9 cellular contexts compared by ENCODE assay signal in genomic region chr7:154832557-154833138, GRCh38.
A peak's percentile ranks its signal among the peaks of the same experiment; 100 is the strongest.
DNase-seq lines count a peak whose midpoint lies in the region; ATAC-seq and TF ChIP-seq lines count a peak whose summit lies in the region.
"Had no signal": no experiment of that assay in that cellular context is flagged by ENCODE, and none has a peak within 500 bp of the region (broad histone marks: within the 10 kb centered on the region; RNA-seq: fewer than 3 reads in every experiment).

No MANE protein-coding gene starts in this region.

- TF ChIP-seq EP300 in stomach (IDR thresholded peaks at IDR 0.05) = no peak

- ATAC-seq in stimulated activated naive CD8-positive, alpha-beta T cell treated with anti-CD3 and anti-CD28 coated beads, Interleukin-15, amount 100 ng/mL, for 72 hours = no peak
- ATAC-seq in Right ventricle myocardium inferior (no peak), GM21717 (IDR thresholded peaks at IDR 0.05; ENCODE audit: unreplicated experiment) (no peak)

- peaks cover 13% of the 10 kb centered on the region for H3K27me3 Mint-ChIP-seq in stimulated activated naive CD8-positive, alpha-beta T cell treated with anti-CD3 and anti-CD28 coated beads, Interleukin-15, amount 100 ng/mL, for 72 hours

- no peaks in the 10 kb centered on the region for H3K9me3 ChIP-seq in stomach

- peak overlapping the region in 8 of 59 donors; percentile 28 to 68 (median 52) for H3K27ac ChIP-seq in dorsolateral prefrontal cortex
- no peak overlapping the region for H3K27ac ChIP-seq in stomach

- no peak overlapping the region for H3K27ac Mint-ChIP-seq in stimulated activated naive CD8-positive, alpha-beta T cell treated with anti-CD3 and anti-CD28 coated beads, Interleukin-15, amount 100 ng/mL, for 72 hours

- DNase-seq in SIG-M5 treated with dmso at 0.1 percent for 504 hours (lab: John Stamatoyannopoulos, UW; ENCODE audit: unreplicated experiment) (peak; percentile 36), SIG-M5 (lab: John Stamatoyannopoulos, UW) (no peak), NB4 (ENCODE audit: low read depth) (peak; percentile 65), dorsolateral prefrontal cortex (peak in 5 of 10 donors; percentile 51 to 70 (median 62)), stomach (peak; percentile 49), Right ventricle myocardium inferior (ENCODE audit: missing footprints) (no peak)
- DNase-seq in stimulated activated naive CD8-positive, alpha-beta T cell treated with anti-CD3 and anti-CD28 coated beads, Interleukin-15, amount 100 ng/mL, for 72 hours = no peak
- DNase-seq: effector CD4-positive, alpha-beta T cell had no signal

- peak; percentile 47 for TF ChIP-seq CTCF in NB4 (IDR thresholded peaks at IDR 0.05; ENCODE audit: low read depth, low read length)
- TF ChIP-seq CTCF in dorsolateral prefrontal cortex (IDR thresholded peaks at IDR 0.05 in 54 of 56, conservative IDR thresholded peaks at IDR 0.05 in 2 of 56; ENCODE audit: low read depth in 1 of 56, partially characterized antibody in 56 of 56) = peak in 52 of 56 donors; percentile 24 to 72 (median 51)
- TF ChIP-seq CTCF in stomach (IDR thresholded peaks at IDR 0.05) = peak in 2 of 7 experiments; percentile 9 to 59

- TF ChIP-seq POLR2A in NB4 (IDR thresholded peaks at IDR 0.05; ENCODE audit: extremely low read depth, insufficient read length) (no peak), stomach (IDR thresholded peaks at IDR 0.05) (no peak)

- H3K4me1 Mint-ChIP-seq in stimulated activated naive CD8-positive, alpha-beta T cell treated with anti-CD3 and anti-CD28 coated beads, Interleukin-15, amount 100 ng/mL, for 72 hours = no peaks in the 10 kb centered on the region

- intact Hi-C loops in dorsolateral prefrontal cortex (cut with DNase I) (loop anchor here (5.0 to 10.0 kb wide), 4 partner anchors 70 to 515 kb away; partner anchors contain the start of gene PAXIP1 (in 1 of the 2)), stomach (cut with DNase I; ENCODE audit: low total_unique reads) (no loop called here), Right ventricle myocardium inferior (cut with DNase I) (no loop called here)

- WGBS in stomach, 5 donors = 54 to 72% (median 58%) methylated on average over 8 to 12 of the region's 12 CpGs

- H3K9me3 Mint-ChIP-seq in stimulated activated naive CD8-positive, alpha-beta T cell treated with anti-CD3 and anti-CD28 coated beads, Interleukin-15, amount 100 ng/mL, for 72 hours = peaks cover 0 to 7% of the 10 kb centered on the region in 2 donors

- no peaks in the 10 kb centered on the region for H3K27me3 ChIP-seq in dorsolateral prefrontal cortex
- peaks cover 0 to 3% (median 0%) of the 10 kb centered on the region in 3 donors for H3K27me3 ChIP-seq in stomach

- peaks cover 0 to 4% (median 0%) of the 10 kb centered on the region in 4 donors for H3K36me3 ChIP-seq in stomach

- H3K4me3 Mint-ChIP-seq in stimulated activated naive CD8-positive, alpha-beta T cell treated with anti-CD3 and anti-CD28 coated beads, Interleukin-15, amount 100 ng/mL, for 72 hours = no peak overlapping the region

- H3K4me1 ChIP-seq in stomach = no peaks in the 10 kb centered on the region

- H3K4me3 ChIP-seq in NB4 (ENCODE audit: low read depth, low read length) (no peak overlapping the region), dorsolateral prefrontal cortex (no peak overlapping the region), stomach (no peak overlapping the region)

Comparison
In these comparisons a context has a peak if more than half of its experiments do, and no peak if none do; other contexts are left out.
1. DNase-seq: peak in SIG-M5 treated with dmso at 0.1 percent for 504 hours (single experiment), NB4 (single experiment) and stomach (single experiment); none in SIG-M5 (single experiment), stimulated activated naive CD8-positive, alpha-beta T cell treated with anti-CD3 and anti-CD28 coated beads, Interleukin-15, amount 100 ng/mL, for 72 hours (0 of 2) and Right ventricle myocardium inferior (single experiment).
2. intact Hi-C loops: an anchor here in dorsolateral prefrontal cortex (5.0 to 10.0 kb wide); none called in stomach and Right ventricle myocardium inferior.